15 cellular contexts compared by ENCODE assay signal in genomic region chr14:61385002-61385685, GRCh38.
DNase-seq lines count a peak whose midpoint lies in the region; ATAC-seq and TF ChIP-seq lines count a peak whose summit lies in the region.
"Had no signal": no experiment of that assay in that cellular context is flagged by ENCODE, and none has a peak within 500 bp of the region (broad histone marks: within the 10 kb centered on the region; RNA-seq: fewer than 3 reads in every experiment).

No MANE protein-coding gene starts in this region.

- H3K4me1 Mint-ChIP-seq in activated CD8-positive, alpha-beta memory T cell treated with anti-CD3 and anti-CD28 coated beads, Interleukin-2, amount 10 ng/mL, durations not matched to agents 7 days and 5 days, result no peaks in the 10 kb centered on the region
- H3K4me1 Mint-ChIP-seq in activated naive CD4-positive, alpha-beta T cell treated with anti-CD3 and anti-CD28 coated beads for 36 hours (ENCODE audit: low read depth), result no peaks in the 10 kb centered on the region
- H3K4me1 Mint-ChIP-seq: endodermal cell, neural progenitor cell had no signal

- H3K27ac Mint-ChIP-seq in activated CD8-positive, alpha-beta memory T cell treated with anti-CD3 and anti-CD28 coated beads, Interleukin-2, amount 10 ng/mL, durations not matched to agents 7 days and 5 days, result no peak overlapping the region
- H3K27ac Mint-ChIP-seq in activated naive CD4-positive, alpha-beta T cell treated with anti-CD3 and anti-CD28 coated beads for 36 hours, result no peak overlapping the region
- H3K27ac Mint-ChIP-seq: endodermal cell, neural progenitor cell had no signal

- H3K9me3 Mint-ChIP-seq in activated CD8-positive, alpha-beta memory T cell treated with anti-CD3 and anti-CD28 coated beads, Interleukin-2, amount 10 ng/mL, durations not matched to agents 7 days and 5 days (ENCODE audit: low read depth), result no peaks in the 10 kb centered on the region
- H3K9me3 Mint-ChIP-seq in activated naive CD4-positive, alpha-beta T cell treated with anti-CD3 and anti-CD28 coated beads for 36 hours, result no peaks in the 10 kb centered on the region
- H3K9me3 Mint-ChIP-seq: endodermal cell, neural progenitor cell had no signal

- H3K4me3 ChIP-seq in Peyer's patch, result no peak overlapping the region
- H3K4me3 ChIP-seq: gastroesophageal sphincter, neural progenitor cell, SJSA1, skin epidermis had no signal

- intact Hi-C loops in activated naive CD4-positive, alpha-beta T cell treated with anti-CD3 and anti-CD28 coated beads for 36 hours (cut with micrococcal nuclease), result loop anchor here (1.0 to 5.0 kb wide), 2 partner anchors 13 to 312 kb away; partner anchors contain the start of gene HIF1A

- H3K27me3 ChIP-seq in Peyer's patch, result no peaks in the 10 kb centered on the region
- H3K27me3 ChIP-seq: neural progenitor cell, SJSA1 had no signal

- peak overlapping the region in 1 of 4 donors; percentile 22 for H3K27ac ChIP-seq in Peyer's patch
- H3K27ac ChIP-seq: gastroesophageal sphincter, neural progenitor cell, SJSA1 had no signal

- no peaks in the 10 kb centered on the region for H3K36me3 ChIP-seq in Peyer's patch
- H3K36me3 ChIP-seq: gastroesophageal sphincter, neural progenitor cell, SJSA1 had no signal

- no peaks in the 10 kb centered on the region for H3K27me3 Mint-ChIP-seq in activated CD8-positive, alpha-beta memory T cell treated with anti-CD3 and anti-CD28 coated beads, Interleukin-2, amount 10 ng/mL, durations not matched to agents 7 days and 5 days
- H3K27me3 Mint-ChIP-seq in activated naive CD4-positive, alpha-beta T cell treated with anti-CD3 and anti-CD28 coated beads for 36 hours (ENCODE audit: low read depth), result no peaks in the 10 kb centered on the region

- no peaks in the 10 kb centered on the region for H3K9me3 ChIP-seq in Peyer's patch
- H3K9me3 ChIP-seq: gastroesophageal sphincter, SJSA1 had no signal

- TF ChIP-seq CTCF in Peyer's patch (IDR thresholded peaks at IDR 0.05), result no peak

- DNase-seq in activated CD8-positive, alpha-beta memory T cell treated with anti-CD3 and anti-CD28 coated beads, Interleukin-2, amount 10 ng/mL, durations not matched to agents 7 days and 5 days, result peak; percentile 89
- DNase-seq in activated CD8-positive, alpha-beta memory T cell treated with anti-CD3 and anti-CD28 coated beads for 24 hours, result no peak
- DNase-seq in Peyer's patch, result peak in 2 of 3 donors; percentile 39 to 76
- peak; percentile 67 for DNase-seq in activated naive CD4-positive, alpha-beta T cell treated with anti-CD3 and anti-CD28 coated beads for 36 hours
- peak; percentile 27 for DNase-seq in stimulated activated CD8-positive, alpha-beta memory T cell treated with anti-CD3 and anti-CD28 coated beads, Interleukin-12 subunit alpha, Interleukin-12 subunit beta, amount 100 ng/mL, for 4 hours (ENCODE audit: low read depth)
- DNase-seq in NCI-H1436 (lab: John Stamatoyannopoulos, UW), result no peak
- no peak for DNase-seq in DMS114 treated with DMSO at 0.1 percent for 48 hours (lab: John Stamatoyannopoulos, UW; ENCODE audit: unreplicated experiment)
- DNase-seq in NCI-H524 treated with DMSO at 0.1 percent for 48 hours (lab: John Stamatoyannopoulos, UW), result no peak
- DNase-seq: endodermal cell, left cardiac atrium, NCI-H1417 treated with DMSO at 0.1 percent for 48 hours had no signal

- CTCF ChIA-PET in activated CD8-positive, alpha-beta memory T cell treated with anti-CD3 and anti-CD28 coated beads, Interleukin-2, amount 10 ng/mL, durations not matched to agents 7 days and 5 days (lab: Charles Lee), result interaction anchor here (0.8 to 1.9 kb wide), 10 partner anchors 14 to 62 kb away, joined by 3 to 6 read pairs (median 4); no protein-coding TSS in a partner anchor
- CTCF ChIA-PET in activated naive CD4-positive, alpha-beta T cell treated with anti-CD3 and anti-CD28 coated beads for 36 hours (lab: Charles Lee), result interaction anchor here (0.7 kb wide), 1 partner anchor 99 kb away, joined by 3 read pairs; no protein-coding TSS in a partner anchor

- no peak overlapping the region for H3K4me3 Mint-ChIP-seq in activated CD8-positive, alpha-beta memory T cell treated with anti-CD3 and anti-CD28 coated beads, Interleukin-2, amount 10 ng/mL, durations not matched to agents 7 days and 5 days
- H3K4me3 Mint-ChIP-seq in activated naive CD4-positive, alpha-beta T cell treated with anti-CD3 and anti-CD28 coated beads for 36 hours, result no peak overlapping the region
- H3K4me3 Mint-ChIP-seq: endodermal cell, neural progenitor cell had no signal

- peak; percentile 47 for ATAC-seq in activated CD8-positive, alpha-beta memory T cell treated with anti-CD3 and anti-CD28 coated beads, Interleukin-2, amount 10 ng/mL, durations not matched to agents 7 days and 5 days
- ATAC-seq: gastroesophageal sphincter had no signal

- H3K4me1 ChIP-seq in Peyer's patch, result no peaks in the 10 kb centered on the region
- H3K4me1 ChIP-seq: gastroesophageal sphincter had no signal

- H3K36me3 Mint-ChIP-seq in activated CD8-positive, alpha-beta memory T cell treated with anti-CD3 and anti-CD28 coated beads, Interleukin-2, amount 10 ng/mL, durations not matched to agents 7 days and 5 days, result peaks cover 16% of the 10 kb centered on the region
- peaks cover 4% of the 10 kb centered on the region for H3K36me3 Mint-ChIP-seq in activated naive CD4-positive, alpha-beta T cell treated with anti-CD3 and anti-CD28 coated beads for 36 hours (ENCODE audit: low read depth)
- H3K36me3 Mint-ChIP-seq: neural progenitor cell had no signal

- no peak for TF ChIP-seq POLR2A in Peyer's patch (IDR thresholded peaks at IDR 0.05)

Comparison
In these comparisons a context has a peak if more than half of its experiments do, and no peak if none do; other contexts are left out.
1. DNase-seq: peak in activated CD8-positive, alpha-beta memory T cell treated with anti-CD3 and anti-CD28 coated beads, Interleukin-2, amount 10 ng/mL, durations not matched to agents 7 days and 5 days (single experiment), Peyer's patch (2 of 3), activated naive CD4-positive, alpha-beta T cell treated with anti-CD3 and anti-CD28 coated beads for 36 hours (single experiment) and stimulated activated CD8-positive, alpha-beta memory T cell treated with anti-CD3 and anti-CD28 coated beads, Interleukin-12 subunit alpha, Interleukin-12 subunit beta, amount 100 ng/mL, for 4 hours (single experiment); none in activated CD8-positive, alpha-beta memory T cell treated with anti-CD3 and anti-CD28 coated beads for 24 hours (single experiment), NCI-H1436 (single experiment), DMS114 treated with DMSO at 0.1 percent for 48 hours (single experiment) and NCI-H524 treated with DMSO at 0.1 percent for 48 hours (single experiment).